Comparison of ENCODE assay signal across 12 cellular contexts in genomic region chr3:72538070-72538745, GRCh38.
A peak's percentile ranks its signal among the peaks of the same experiment; 100 is the strongest.
DNase-seq lines count a peak whose midpoint lies in the region; ATAC-seq and TF ChIP-seq lines count a peak whose summit lies in the region.
"Had no signal": no experiment of that assay in that cellular context is flagged by ENCODE, and none has a peak within 500 bp of the region (broad histone marks: within the 10 kb centered on the region; RNA-seq: fewer than 3 reads in every experiment).

No MANE protein-coding gene starts in this region.

- no peaks in the 10 kb centered on the region for H3K36me3 ChIP-seq in gastrocnemius medialis
- H3K36me3 ChIP-seq: heart left ventricle had no signal

- in situ Hi-C loops in gastrocnemius medialis (cut with MboI; ENCODE audit: low sequenced_read_pairs in 4 of 4): no loop called here

- H3K27me3 Mint-ChIP-seq in activated naive CD4-positive, alpha-beta T cell treated with anti-CD3 and anti-CD28 coated beads for 36 hours (ENCODE audit: low read depth): peaks cover 3% of the 10 kb centered on the region
- peaks cover 5% of the 10 kb centered on the region for H3K27me3 Mint-ChIP-seq in activated naive CD4-positive, alpha-beta T cell treated with anti-CD3 and anti-CD28 coated beads, Interleukin-2, amount 10 ng/mL, durations not matched to agents 7 days and 5 days
- peaks cover 15% of the 10 kb centered on the region for H3K27me3 Mint-ChIP-seq in stimulated activated naive CD8-positive, alpha-beta T cell treated with anti-CD3 and anti-CD28 coated beads, Interleukin-15, Interleukin-2, amounts not matched to agents 100 ng/mL and 50 ng/mL, for 24 hours
- H3K27me3 Mint-ChIP-seq in osteocyte (ENCODE audit: unreplicated experiment): peaks cover 13% of the 10 kb centered on the region

- DNase-seq in activated naive CD4-positive, alpha-beta T cell treated with anti-CD3 and anti-CD28 coated beads for 36 hours: peak; percentile 37
- DNase-seq in activated naive CD4-positive, alpha-beta T cell treated with anti-CD3 and anti-CD28 coated beads, Interleukin-2, amount 10 ng/mL, durations not matched to agents 7 days and 5 days: no peak
- DNase-seq in NCI-H1105 (lab: John Stamatoyannopoulos, UW) (peak; percentile 8), iPS-NIHi11 (ENCODE audit: low spot score) (no peak), osteocyte (ENCODE audit: extremely low spot score, unreplicated experiment) (no peak), gastrocnemius medialis (no peak)
- DNase-seq: heart left ventricle, mesenchymal stem cell, NCI-H1092 treated with DMSO at 0.1 percent for 48 hours had no signal

- no peak overlapping the region for H3K27ac ChIP-seq in gastrocnemius medialis
- H3K27ac ChIP-seq: heart left ventricle had no signal

- H3K36me3 Mint-ChIP-seq in activated naive CD4-positive, alpha-beta T cell treated with anti-CD3 and anti-CD28 coated beads for 36 hours (ENCODE audit: low read depth): no peaks in the 10 kb centered on the region
- H3K36me3 Mint-ChIP-seq in activated naive CD4-positive, alpha-beta T cell treated with anti-CD3 and anti-CD28 coated beads, Interleukin-2, amount 10 ng/mL, durations not matched to agents 7 days and 5 days: no peaks in the 10 kb centered on the region
- peaks cover 10% of the 10 kb centered on the region for H3K36me3 Mint-ChIP-seq in stimulated activated naive CD8-positive, alpha-beta T cell treated with anti-CD3 and anti-CD28 coated beads, Interleukin-15, Interleukin-2, amounts not matched to agents 100 ng/mL and 50 ng/mL, for 24 hours (ENCODE audit: low read depth)
- H3K36me3 Mint-ChIP-seq in osteocyte (ENCODE audit: unreplicated experiment): no peaks in the 10 kb centered on the region

- no peaks in the 10 kb centered on the region for H3K27me3 ChIP-seq in gastrocnemius medialis
- H3K27me3 ChIP-seq: heart left ventricle had no signal

- H3K4me3 Mint-ChIP-seq in activated naive CD4-positive, alpha-beta T cell treated with anti-CD3 and anti-CD28 coated beads for 36 hours: no peak overlapping the region
- no peak overlapping the region for H3K4me3 Mint-ChIP-seq in activated naive CD4-positive, alpha-beta T cell treated with anti-CD3 and anti-CD28 coated beads, Interleukin-2, amount 10 ng/mL, durations not matched to agents 7 days and 5 days
- no peak overlapping the region for H3K4me3 Mint-ChIP-seq in stimulated activated naive CD8-positive, alpha-beta T cell treated with anti-CD3 and anti-CD28 coated beads, Interleukin-15, Interleukin-2, amounts not matched to agents 100 ng/mL and 50 ng/mL, for 24 hours
- no peak overlapping the region for H3K4me3 Mint-ChIP-seq in osteocyte (ENCODE audit: unreplicated experiment)
- H3K4me3 Mint-ChIP-seq: WTC11 had no signal

- no peak overlapping the region for H3K4me3 ChIP-seq in gastrocnemius medialis
- H3K4me3 ChIP-seq: heart left ventricle had no signal

- TF ChIP-seq CTCF in osteocyte (IDR thresholded peaks at IDR 0.05) (no peak), gastrocnemius medialis (IDR thresholded peaks at IDR 0.05 in 4 of 5, conservative IDR thresholded peaks at IDR 0.05 in 1 of 5) (no peak)

- H3K27ac Mint-ChIP-seq in activated naive CD4-positive, alpha-beta T cell treated with anti-CD3 and anti-CD28 coated beads for 36 hours: no peak overlapping the region
- no peak overlapping the region for H3K27ac Mint-ChIP-seq in activated naive CD4-positive, alpha-beta T cell treated with anti-CD3 and anti-CD28 coated beads, Interleukin-2, amount 10 ng/mL, durations not matched to agents 7 days and 5 days
- peak overlapping the region; percentile 76 for H3K27ac Mint-ChIP-seq in stimulated activated naive CD8-positive, alpha-beta T cell treated with anti-CD3 and anti-CD28 coated beads, Interleukin-15, Interleukin-2, amounts not matched to agents 100 ng/mL and 50 ng/mL, for 24 hours
- no peak overlapping the region for H3K27ac Mint-ChIP-seq in osteocyte (ENCODE audit: unreplicated experiment)
- H3K27ac Mint-ChIP-seq: WTC11 had no signal

- ATAC-seq in GM21717 (IDR thresholded peaks at IDR 0.05; ENCODE audit: unreplicated experiment) (peak; percentile 52), gastrocnemius medialis (no peak)
- ATAC-seq: heart left ventricle, WTC11 had no signal

- intact Hi-C loops in activated naive CD4-positive, alpha-beta T cell treated with anti-CD3 and anti-CD28 coated beads for 36 hours (cut with micrococcal nuclease): loop anchor here (1.0 kb wide), 1 partner anchor 17 kb away; no protein-coding TSS in a partner anchor
- intact Hi-C loops in gastrocnemius medialis (cut with DNase I; ENCODE audit: low total_unique reads): no loop called here

- peaks cover 21% of the 10 kb centered on the region for H3K4me1 Mint-ChIP-seq in activated naive CD4-positive, alpha-beta T cell treated with anti-CD3 and anti-CD28 coated beads for 36 hours (ENCODE audit: low read depth)
- H3K4me1 Mint-ChIP-seq in activated naive CD4-positive, alpha-beta T cell treated with anti-CD3 and anti-CD28 coated beads, Interleukin-2, amount 10 ng/mL, durations not matched to agents 7 days and 5 days: peaks cover 2% of the 10 kb centered on the region
- peaks cover 40% of the 10 kb centered on the region for H3K4me1 Mint-ChIP-seq in stimulated activated naive CD8-positive, alpha-beta T cell treated with anti-CD3 and anti-CD28 coated beads, Interleukin-15, Interleukin-2, amounts not matched to agents 100 ng/mL and 50 ng/mL, for 24 hours (ENCODE audit: low read depth)
- H3K4me1 Mint-ChIP-seq in osteocyte (ENCODE audit: unreplicated experiment): peaks cover 7% of the 10 kb centered on the region

- no peaks in the 10 kb centered on the region for H3K9me3 Mint-ChIP-seq in activated naive CD4-positive, alpha-beta T cell treated with anti-CD3 and anti-CD28 coated beads for 36 hours
- peaks cover 7% of the 10 kb centered on the region for H3K9me3 Mint-ChIP-seq in activated naive CD4-positive, alpha-beta T cell treated with anti-CD3 and anti-CD28 coated beads, Interleukin-2, amount 10 ng/mL, durations not matched to agents 7 days and 5 days
- peaks cover 16% of the 10 kb centered on the region for H3K9me3 Mint-ChIP-seq in stimulated activated naive CD8-positive, alpha-beta T cell treated with anti-CD3 and anti-CD28 coated beads, Interleukin-15, Interleukin-2, amounts not matched to agents 100 ng/mL and 50 ng/mL, for 24 hours
- no peaks in the 10 kb centered on the region for H3K9me3 Mint-ChIP-seq in osteocyte (ENCODE audit: unreplicated experiment)

- H3K4me1 ChIP-seq in gastrocnemius medialis: no peaks in the 10 kb centered on the region

- CTCF ChIA-PET in activated naive CD4-positive, alpha-beta T cell treated with anti-CD3 and anti-CD28 coated beads for 36 hours (lab: Charles Lee): no interaction called here
- CTCF ChIA-PET in activated naive CD4-positive, alpha-beta T cell treated with anti-CD3 and anti-CD28 coated beads, Interleukin-2, amount 10 ng/mL, durations not matched to agents 7 days and 5 days (lab: Charles Lee): no interaction called here

- no peaks in the 10 kb centered on the region for H3K9me3 ChIP-seq in gastrocnemius medialis

- no peak for TF ChIP-seq POLR2A in gastrocnemius medialis (IDR thresholded peaks at IDR 0.05)

Comparison
In these comparisons a context has a peak if more than half of its experiments do, and no peak if none do; other contexts are left out.
1. DNase-seq: peak in activated naive CD4-positive, alpha-beta T cell treated with anti-CD3 and anti-CD28 coated beads for 36 hours (single experiment) and NCI-H1105 (single experiment); none in activated naive CD4-positive, alpha-beta T cell treated with anti-CD3 and anti-CD28 coated beads, Interleukin-2, amount 10 ng/mL, durations not matched to agents 7 days and 5 days (single experiment), iPS-NIHi11 (single experiment), osteocyte (single experiment) and gastrocnemius medialis (0 of 2).